In genomic region chr2:142012797-142013196, GRCh38 we compare ENCODE assay signal across 7 cellular contexts.
"Had no signal": no experiment of that assay in that cellular context is flagged by ENCODE, and none has a peak within 500 bp of the region (broad histone marks: within the 10 kb centered on the region; RNA-seq: fewer than 3 reads in every experiment).

No MANE protein-coding gene starts in this region.

- H3K27ac ChIP-seq: HL-60 had no signal

- FAIRE-seq: HepG2, HTR-8/SVneo, K562 had no signal

- DNase-seq: IMR-90, KBM-7, KG1 had no signal

- H3K4me3 ChIP-seq: K562 had no signal

- ATAC-seq: HepG2, K562 had no signal
